In the genomic region with DNA sequence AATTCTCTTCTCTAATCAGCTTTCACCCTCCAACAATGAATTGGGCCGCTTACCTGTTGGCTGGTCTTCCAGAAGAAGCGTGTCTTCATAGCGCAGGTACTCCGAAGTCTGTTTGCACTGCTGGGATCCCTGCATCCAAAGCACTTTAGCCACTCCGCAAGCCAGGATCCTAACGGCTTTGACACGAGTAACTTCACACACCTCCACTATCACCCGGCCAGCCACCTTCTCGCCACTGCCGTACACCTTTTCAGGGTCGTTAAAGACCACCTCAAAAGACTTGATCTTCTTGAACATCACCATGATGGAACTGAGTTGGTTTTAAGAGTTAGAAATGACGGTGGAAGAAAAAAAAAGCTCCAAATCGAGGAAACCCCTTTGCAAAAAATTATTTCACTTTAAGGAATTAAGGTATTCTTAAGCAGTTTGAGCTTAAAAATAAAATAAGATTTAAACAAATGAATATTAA, we compare ENCODE assay signal across 6 cellular contexts. TPM values are rescaled to one million over a fixed set of nuclear protein-coding genes. Genes with fewer than 3 reads are reported as not detected.
DNase-seq lines count a peak whose midpoint lies in the region; ATAC-seq and TF ChIP-seq lines count a peak whose summit lies in the region.

No MANE protein-coding gene starts in this region.

- H3K9me3 Mint-ChIP-seq in activated CD4-positive, alpha-beta T cell treated with anti-CD3 and anti-CD28 coated beads, Interleukin-2, amount 10 ng/mL, durations not matched to agents 7 days and 5 days = no peaks in the 10 kb centered on the region
- H3K9me3 Mint-ChIP-seq in effector memory CD8-positive, alpha-beta T cell = no peaks in the 10 kb centered on the region

- H3K4me3 ChIP-seq in smooth muscle cell = peak overlapping the region; percentile 82

- CTCF ChIA-PET in activated CD4-positive, alpha-beta T cell treated with anti-CD3 and anti-CD28 coated beads, Interleukin-2, amount 10 ng/mL, durations not matched to agents 7 days and 5 days (lab: Charles Lee) = interaction anchor here (1.0 to 13.2 kb wide), 2 partner anchors 9 to 17 kb away, joined by 3 to 154 read pairs; no protein-coding TSS in a partner anchor

- H3K4me1 ChIP-seq in smooth muscle cell (ENCODE audit: low read depth) = peaks cover 30% of the 10 kb centered on the region

- H3K4me1 Mint-ChIP-seq in activated CD4-positive, alpha-beta T cell treated with anti-CD3 and anti-CD28 coated beads, Interleukin-2, amount 10 ng/mL, durations not matched to agents 7 days and 5 days = peaks cover 61% of the 10 kb centered on the region
- H3K4me1 Mint-ChIP-seq in effector memory CD8-positive, alpha-beta T cell (ENCODE audit: low read depth in 2 of 2) = peaks cover 61 to 72% of the 10 kb centered on the region in 2 donors

- H3K4me2 ChIP-seq in smooth muscle cell = peak overlapping the region; percentile 93

- peak overlapping the region; percentile 99 for H3K27ac Mint-ChIP-seq in activated CD4-positive, alpha-beta T cell treated with anti-CD3 and anti-CD28 coated beads, Interleukin-2, amount 10 ng/mL, durations not matched to agents 7 days and 5 days
- H3K27ac Mint-ChIP-seq in effector memory CD8-positive, alpha-beta T cell = peak overlapping the region; percentile 93 to 99

- WGBS in smooth muscle cell (ENCODE audit: low lambda C conversion rate) = 5% methylated on average over 13 of the region's 13 CpGs

- H3K79me2 ChIP-seq in smooth muscle cell (ENCODE audit: low read depth) = peaks cover 41% of the 10 kb centered on the region

- H3K4me3 Mint-ChIP-seq in activated CD4-positive, alpha-beta T cell treated with anti-CD3 and anti-CD28 coated beads, Interleukin-2, amount 10 ng/mL, durations not matched to agents 7 days and 5 days = peak overlapping the region; percentile 94
- peak overlapping the region; percentile 93 to 99 for H3K4me3 Mint-ChIP-seq in effector memory CD8-positive, alpha-beta T cell

- H2AFZ ChIP-seq in smooth muscle cell (ENCODE audit: low read depth) = no peak overlapping the region

- DNase-seq in activated CD4-positive, alpha-beta T cell treated with anti-CD3 and anti-CD28 coated beads, Interleukin-2, amount 10 ng/mL, durations not matched to agents 7 days and 5 days = no peak
- no peak for DNase-seq in activated CD4-positive, alpha-beta T cell treated with anti-CD3 and anti-CD28 coated beads for 4 hours
- DNase-seq in effector memory CD8-positive, alpha-beta T cell = no peak
- DNase-seq in smooth muscle cell (lab: John Stamatoyannopoulos, UW; ENCODE audit: unreplicated experiment) (no peak), NCI-H510A treated with DMSO at 0.1 percent for 48 hours (lab: John Stamatoyannopoulos, UW) (no peak), NCI-H446 treated with DMSO at 0.1 percent for 48 hours (lab: John Stamatoyannopoulos, UW) (no peak)

- peaks cover 53% of the 10 kb centered on the region for H4K20me1 ChIP-seq in smooth muscle cell (ENCODE audit: low read depth)

- no peaks in the 10 kb centered on the region for H3K27me3 Mint-ChIP-seq in activated CD4-positive, alpha-beta T cell treated with anti-CD3 and anti-CD28 coated beads, Interleukin-2, amount 10 ng/mL, durations not matched to agents 7 days and 5 days
- no peaks in the 10 kb centered on the region for H3K27me3 Mint-ChIP-seq in effector memory CD8-positive, alpha-beta T cell

- H3K9ac ChIP-seq in smooth muscle cell (ENCODE audit: low read depth) = peak overlapping the region; percentile 85

- POLR2A ChIA-PET in activated CD4-positive, alpha-beta T cell treated with anti-CD3 and anti-CD28 coated beads, Interleukin-2, amount 10 ng/mL, durations not matched to agents 7 days and 5 days (lab: Charles Lee) = interaction anchor here (0.6 to 3.0 kb wide), 3 partner anchors 16 to 67 kb away, joined by 3 to 22 read pairs (median 4); no protein-coding TSS in a partner anchor

- H3K36me3 ChIP-seq in smooth muscle cell (ENCODE audit: low read depth) = no peaks in the 10 kb centered on the region

- H3K27ac ChIP-seq in smooth muscle cell (ENCODE audit: low read depth) = peak overlapping the region; percentile 59

- H3K9me3 ChIP-seq in smooth muscle cell (replicated peaks; ENCODE audit: low read depth) = no peaks in the 10 kb centered on the region

- H3K36me3 Mint-ChIP-seq in activated CD4-positive, alpha-beta T cell treated with anti-CD3 and anti-CD28 coated beads, Interleukin-2, amount 10 ng/mL, durations not matched to agents 7 days and 5 days (ENCODE audit: low read depth) = peaks cover 55% of the 10 kb centered on the region
- peaks cover 61% of the 10 kb centered on the region for H3K36me3 Mint-ChIP-seq in effector memory CD8-positive, alpha-beta T cell (ENCODE audit: insufficient read depth)

- H3F3A ChIP-seq in smooth muscle cell (ENCODE audit: low read depth) = peaks cover 35% of the 10 kb centered on the region

- H3K27me3 ChIP-seq in smooth muscle cell (ENCODE audit: low read depth) = no peaks in the 10 kb centered on the region

- TF ChIP-seq CTCF in smooth muscle cell (IDR thresholded peaks at IDR 0.05; ENCODE audit: borderline replicate concordance, insufficient read depth, poor library complexity, severe bottlenecking) = no peak

- ATAC-seq in effector memory CD8-positive, alpha-beta T cell (replicated peaks) = no peak

RNA-seq across cellular contexts. Expression of a gene that starts 0.4 kb away (rescaled TPM):
- total RNA-seq in activated CD4-positive, alpha-beta T cell treated with anti-CD3 and anti-CD28 coated beads, Interleukin-2, amount 10 ng/mL, durations not matched to agents 7 days and 5 days = 100 to 1,000 TPM; 240 to 262 TPM
- 365 and 384 TPM in 2 replicates for total RNA-seq in smooth muscle cell
- 197 and 206 TPM in 2 replicates for polyA plus RNA-seq in smooth muscle cell

RNA-seq across cellular contexts. Expression of a gene that starts 25.5 kb away (rescaled TPM):
- not detected for total RNA-seq in activated CD4-positive, alpha-beta T cell treated with anti-CD3 and anti-CD28 coated beads, Interleukin-2, amount 10 ng/mL, durations not matched to agents 7 days and 5 days
- total RNA-seq in smooth muscle cell = not detected in 2 replicates
- polyA plus RNA-seq in smooth muscle cell = not detected in 2 replicates

RNA-seq across cellular contexts. Expression of a gene that starts 31.5 kb away (rescaled TPM):
- total RNA-seq in activated CD4-positive, alpha-beta T cell treated with anti-CD3 and anti-CD28 coated beads, Interleukin-2, amount 10 ng/mL, durations not matched to agents 7 days and 5 days = 10 to 100 TPM; 27.3 to 29.2 TPM
- 17.7 and 22.2 TPM in 2 replicates for total RNA-seq in smooth muscle cell
- polyA plus RNA-seq in smooth muscle cell = 26.4 and 33.6 TPM in 2 replicates

RNA-seq across cellular contexts. Expression of a gene that starts 31.6 kb away (rescaled TPM):
- 1 to 10 TPM; 2.0 to 2.2 TPM for total RNA-seq in activated CD4-positive, alpha-beta T cell treated with anti-CD3 and anti-CD28 coated beads, Interleukin-2, amount 10 ng/mL, durations not matched to agents 7 days and 5 days
- total RNA-seq in smooth muscle cell = 0.36 and 0.49 TPM in 2 replicates
- polyA plus RNA-seq in smooth muscle cell = 1.3 and 2.4 TPM in 2 replicates

RNA-seq across cellular contexts. Expression of a gene that starts 38.2 kb away (rescaled TPM):
- 10 to 100 TPM; 49.5 to 57.5 TPM for total RNA-seq in activated CD4-positive, alpha-beta T cell treated with anti-CD3 and anti-CD28 coated beads, Interleukin-2, amount 10 ng/mL, durations not matched to agents 7 days and 5 days
- 23.2 and 32.7 TPM in 2 replicates for total RNA-seq in smooth muscle cell
- polyA plus RNA-seq in smooth muscle cell = 26.2 and 31.1 TPM in 2 replicates
